In the genomic region with DNA sequence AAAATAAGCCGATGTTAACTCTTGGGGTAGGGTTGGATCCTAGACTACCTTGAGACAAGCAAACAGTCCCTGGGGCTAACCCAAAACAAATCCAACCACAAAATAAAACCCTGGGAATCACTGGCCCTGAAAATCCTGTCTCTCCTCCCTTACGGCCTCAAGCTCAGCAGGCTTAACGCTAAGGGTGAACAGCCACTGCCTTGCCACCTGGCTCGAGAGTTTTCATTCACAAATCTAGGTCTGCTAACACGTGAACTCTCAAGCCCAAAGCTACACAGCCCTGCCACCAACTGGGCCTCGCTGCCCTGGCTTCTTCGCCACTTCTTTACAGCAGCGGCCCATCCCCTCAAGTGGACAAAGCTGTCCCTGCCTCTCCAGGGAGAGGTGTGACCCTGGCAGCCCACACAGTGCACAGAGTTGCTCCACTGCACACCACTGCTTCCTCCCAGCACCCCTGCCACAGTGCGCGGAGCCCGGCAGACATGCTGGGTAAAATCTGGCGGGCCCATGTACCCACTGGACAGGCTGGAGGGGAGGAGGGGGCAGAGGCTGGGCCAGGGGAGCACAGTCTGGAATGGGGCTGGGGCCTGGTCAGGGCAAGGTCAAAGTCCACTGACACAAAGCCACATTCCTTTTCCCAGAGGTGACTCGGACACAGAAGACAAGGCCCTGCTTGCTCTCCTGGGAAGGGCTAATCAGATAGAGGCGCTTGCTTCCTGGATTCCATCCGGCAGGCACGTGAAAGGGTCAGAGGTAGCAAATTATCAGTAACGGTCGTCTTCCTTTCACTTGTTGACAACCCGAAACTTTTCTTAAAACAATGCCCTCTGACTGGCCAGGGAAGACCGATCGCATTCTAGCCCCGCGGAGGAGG, we compare ENCODE assay signal across 2 cellular contexts.
TF ChIP-seq lines count a peak whose summit lies in the region.

No MANE protein-coding gene starts in this region.

TF ChIP-seq in SK-N-SH, 30 proteins besides CTCF, POLR2A, EP300 and RAD21:
- TF ChIP-seq, protein P1, sequence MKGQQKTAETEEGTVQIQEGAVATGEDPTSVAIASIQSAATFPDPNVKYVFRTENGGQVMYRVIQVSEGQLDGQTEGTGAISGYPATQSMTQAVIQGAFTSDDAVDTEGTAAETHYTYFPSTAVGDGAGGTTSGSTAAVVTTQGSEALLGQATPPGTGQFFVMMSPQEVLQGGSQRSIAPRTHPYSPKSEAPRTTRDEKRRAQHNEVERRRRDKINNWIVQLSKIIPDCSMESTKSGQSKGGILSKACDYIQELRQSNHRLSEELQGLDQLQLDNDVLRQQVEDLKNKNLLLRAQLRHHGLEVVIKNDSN (IDR thresholded peaks at IDR 0.05; ENCODE audit: borderline replicate concordance, low read depth) = no peak
- TF ChIP-seq RXRA (IDR thresholded peaks at IDR 0.05; ENCODE audit: borderline replicate concordance, low read depth) = no peak
- no peak for TF ChIP-seq CHD2 (IDR thresholded peaks at IDR 0.05; ENCODE audit: low read length, partially characterized antibody)
- no peak for TF ChIP-seq NRF1 (IDR thresholded peaks at IDR 0.05; ENCODE audit: low read depth, low read length)
- no peak for TF ChIP-seq TCF12 (IDR thresholded peaks at IDR 0.05)
- TF ChIP-seq NFIC (IDR thresholded peaks at IDR 0.05; ENCODE audit: borderline replicate concordance) = no peak
- no peak for TF ChIP-seq FOSL2 (IDR thresholded peaks at IDR 0.05; ENCODE audit: borderline replicate concordance, low read depth)
- no peak for TF ChIP-seq RCOR1 (IDR thresholded peaks at IDR 0.05; ENCODE audit: low read length)
TF ChIP-seq in SK-N-SH: peak in this region for 0.

TF ChIP-seq in HEK293T, 16 proteins besides CTCF, POLR2A, EP300 and RAD21 (continued from another document):
- TF ChIP-seq, protein P2, sequence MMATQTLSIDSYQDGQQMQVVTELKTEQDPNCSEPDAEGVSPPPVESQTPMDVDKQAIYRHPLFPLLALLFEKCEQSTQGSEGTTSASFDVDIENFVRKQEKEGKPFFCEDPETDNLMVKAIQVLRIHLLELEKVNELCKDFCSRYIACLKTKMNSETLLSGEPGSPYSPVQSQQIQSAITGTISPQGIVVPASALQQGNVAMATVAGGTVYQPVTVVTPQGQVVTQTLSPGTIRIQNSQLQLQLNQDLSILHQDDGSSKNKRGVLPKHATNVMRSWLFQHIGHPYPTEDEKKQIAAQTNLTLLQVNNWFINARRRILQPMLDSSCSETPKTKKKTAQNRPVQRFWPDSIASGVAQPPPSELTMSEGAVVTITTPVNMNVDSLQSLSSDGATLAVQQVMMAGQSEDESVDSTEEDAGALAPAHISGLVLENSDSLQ (IDR thresholded peaks at IDR 0.05) = no peak
- no peak for TF ChIP-seq SUZ12 (IDR thresholded peaks at IDR 0.05)
- TF ChIP-seq HDGF (IDR thresholded peaks at IDR 0.05; ENCODE audit: borderline replicate concordance) = no peak
- TF ChIP-seq BHLHE40 (IDR thresholded peaks at IDR 0.05; ENCODE audit: borderline replicate concordance) = no peak
- TF ChIP-seq FOXK2 (IDR thresholded peaks at IDR 0.05) = no peak
